In the genomic region with DNA sequence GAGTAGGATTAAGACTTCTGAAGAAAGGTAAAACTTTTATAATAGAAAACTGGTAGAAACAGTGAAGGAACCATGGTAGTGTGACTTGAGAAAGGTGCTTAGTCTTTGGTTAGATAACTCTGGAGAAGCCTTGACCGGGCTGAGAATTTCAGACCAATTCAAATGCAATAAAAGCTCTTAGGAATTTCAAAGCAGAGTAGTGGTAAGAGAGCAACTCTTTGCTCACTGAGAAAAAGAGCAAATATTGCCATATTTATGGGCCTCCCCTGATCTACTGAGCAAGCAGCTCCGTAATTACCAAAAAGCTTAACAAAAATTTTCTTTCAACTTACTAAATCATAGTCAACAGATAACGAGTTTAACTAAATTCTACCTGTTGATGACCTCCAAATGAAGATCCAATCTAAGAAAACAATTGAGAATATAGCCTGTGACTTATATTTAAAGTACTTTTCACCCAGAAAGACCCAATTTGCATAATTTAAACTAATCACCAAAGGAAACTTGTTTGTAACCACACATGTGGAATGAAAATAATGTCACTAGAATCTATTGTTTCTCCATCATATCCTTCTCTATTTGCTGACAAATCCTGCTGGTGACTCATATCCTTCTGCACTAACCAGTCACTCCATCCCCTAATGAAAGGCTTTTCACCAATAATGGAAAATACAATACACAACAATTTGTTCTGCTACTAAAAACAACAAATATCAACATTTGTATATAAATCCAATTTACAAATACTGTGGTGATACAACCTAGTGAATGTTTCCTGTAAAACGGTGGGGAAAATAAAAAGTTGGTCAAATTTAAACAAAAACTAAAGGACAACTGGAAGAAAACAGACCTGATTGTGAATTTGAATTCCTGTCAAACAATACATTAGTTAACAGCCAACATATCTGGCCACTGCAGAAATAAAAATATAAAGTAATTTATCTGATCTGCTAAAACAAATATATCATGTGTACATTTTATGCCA, we compare ENCODE assay signal across 8 cellular contexts. TPM values are rescaled to one million over a fixed set of nuclear protein-coding genes. Genes with fewer than 3 reads are reported as not detected.
DNase-seq lines count a peak whose midpoint lies in the region; ATAC-seq and TF ChIP-seq lines count a peak whose summit lies in the region.

No MANE protein-coding gene starts in this region.

- H3K9me3 ChIP-seq in H9 (ENCODE audit: control insufficient read depth, low read depth, low read length) (no peaks in the 10 kb centered on the region), endodermal cell (ENCODE audit: control insufficient read depth, low read length) (no peaks in the 10 kb centered on the region)

- H4K8ac ChIP-seq in H9 (replicated peaks; ENCODE audit: insufficient read length, low read depth, low read length): no peak overlapping the region

- no peak overlapping the region for H2BK15ac ChIP-seq in H9 (ENCODE audit: low read depth, low read length)

- no peak overlapping the region for H2AFZ ChIP-seq in H9 (ENCODE audit: low read length)

- H2AK5ac ChIP-seq in H9 (ENCODE audit: insufficient read length, low read length): no peak overlapping the region

- H3K27ac ChIP-seq in H9 (ENCODE audit: insufficient read length, low read depth, low read length): no peak overlapping the region
- H3K27ac ChIP-seq in RWPE1: no peak overlapping the region
- no peak overlapping the region for H3K27ac ChIP-seq in endodermal cell (ENCODE audit: low read depth, low read length)

- peak overlapping the region; percentile 29 for H3K4me2 ChIP-seq in H9 (ENCODE audit: insufficient read depth, insufficient read length, low read length)

- no peak overlapping the region for H2BK5ac ChIP-seq in H9 (ENCODE audit: insufficient read length, low read length)

- H3K4me3 Mint-ChIP-seq in H9 (peak overlapping the region; percentile 3 to 17; a peak in 3 of 5 replicates), endodermal cell (peak overlapping the region; percentile 11), progenitor cell of endocrine pancreas (ENCODE audit: low read depth) (no peak overlapping the region)

- H3K27ac Mint-ChIP-seq in H9: peak overlapping the region in 2 of 3 experiments; percentile 58 to 63; a peak in 3 of 7 replicates
- H3K27ac Mint-ChIP-seq in endodermal cell: peak overlapping the region; percentile 88
- peak overlapping the region; percentile 63 for H3K27ac Mint-ChIP-seq in progenitor cell of endocrine pancreas

- no peak overlapping the region for H3K18ac ChIP-seq in H9 (ENCODE audit: insufficient read length, low read depth, low read length)

- TF ChIP-seq CTCF in H9 (conservative IDR thresholded peaks at IDR 0.05): no peak
- TF ChIP-seq CTCF in RWPE1 (conservative IDR thresholded peaks at IDR 0.05; ENCODE audit: low read depth): no peak
- TF ChIP-seq CTCF in endodermal cell (conservative IDR thresholded peaks at IDR 0.05): no peak
- TF ChIP-seq CTCF in progenitor cell of endocrine pancreas (IDR thresholded peaks at IDR 0.05; ENCODE audit: unreplicated experiment): no peak
- no peak for TF ChIP-seq CTCF in GM13977 (IDR thresholded peaks at IDR 0.05; ENCODE audit: extremely low read depth, insufficient read depth, missing control alignments)

- peaks cover 0 to 9% (median 2%) of the 10 kb centered on the region in 3 experiments; a peak in 2 of 7 replicates for H3K36me3 Mint-ChIP-seq in H9 (ENCODE audit: insufficient read depth in 1 of 3, low read depth in 3 of 3)
- no peaks in the 10 kb centered on the region for H3K36me3 Mint-ChIP-seq in endodermal cell (ENCODE audit: low read depth)
- no peaks in the 10 kb centered on the region for H3K36me3 Mint-ChIP-seq in progenitor cell of endocrine pancreas (ENCODE audit: insufficient read depth)

- no peak overlapping the region for H3T11ph ChIP-seq in H9 (ENCODE audit: low read length)

- H4K91ac ChIP-seq in H9 (ENCODE audit: insufficient read length, low read depth, low read length): no peak overlapping the region

- H3K27me3 Mint-ChIP-seq in H9 (ENCODE audit: low read depth) (no peaks in the 10 kb centered on the region), endodermal cell (ENCODE audit: insufficient read depth) (no peaks in the 10 kb centered on the region), progenitor cell of endocrine pancreas (no peaks in the 10 kb centered on the region)

- in situ Hi-C loops in GM13977 (cut with MboI; ENCODE audit: low pct_unique_long_range_greater_than_20kb, low sequenced_read_pairs, unreplicated experiment): no loop called here

- no peak overlapping the region for H2BK120ac ChIP-seq in H9 (ENCODE audit: low read depth, low read length, poor library complexity, severe bottlenecking)

- no peaks in the 10 kb centered on the region for H3K23me2 ChIP-seq in H9 (ENCODE audit: insufficient read length, low read depth, low read length, poor library complexity, severe bottlenecking)

- no peak overlapping the region for H2BK12ac ChIP-seq in H9 (ENCODE audit: insufficient read length, low read depth, low read length)

- CTCF ChIA-PET in RWPE1 (lab: Yijun Ruan, JAX): interaction anchor here (0.5 to 0.6 kb wide), 2 partner anchors 98 to 107 kb away, joined by 3 read pairs; no protein-coding TSS in a partner anchor

- no peak overlapping the region for H2BK20ac ChIP-seq in H9 (ENCODE audit: low read depth, low read length, poor library complexity, severe bottlenecking)

- H3K79me1 ChIP-seq in H9 (ENCODE audit: insufficient read depth, low read depth, low read length, poor library complexity, severe bottlenecking): no peaks in the 10 kb centered on the region

- no CpG with 5 or more reads among the region's 4 CpGs for WGBS in H9 (ENCODE audit: extremely low coverage, insufficient read length, low lambda C conversion rate)
- WGBS in endodermal cell (ENCODE audit: insufficient coverage in 1 of 2, insufficient read length in 1 of 2), 2 experiments: 32 to 38% methylated on average over 1 to 4 of the region's 4 CpGs

- H3K9ac ChIP-seq in H9 (ENCODE audit: extremely low read depth, insufficient read length, low read length) (no peak overlapping the region), endodermal cell (ENCODE audit: extremely low read depth, low read length, poor library complexity, severe bottlenecking) (no peak overlapping the region)

- H3K4me1 Mint-ChIP-seq in H9 (peaks cover 64 to 74% of the 10 kb centered on the region in 2 experiments), endodermal cell (peaks cover 63% of the 10 kb centered on the region), progenitor cell of endocrine pancreas (ENCODE audit: low read depth) (peaks cover 68% of the 10 kb centered on the region)

- no peak overlapping the region for H3K4ac ChIP-seq in H9 (ENCODE audit: low read depth, low read length)

- DNase-seq in H9 (no peak), RWPE1 (ENCODE audit: low spot score) (peak; percentile 56), endodermal cell (no peak), progenitor cell of endocrine pancreas (ENCODE audit: low spot score, unreplicated experiment) (no peak), GM13977 (ENCODE audit: low spot score) (no peak), NCI-H1436 (lab: John Stamatoyannopoulos, UW) (no peak)
- DNase-seq in activated CD4-positive, CD25-positive, alpha-beta regulatory T cell treated with anti-CD3 and anti-CD28 coated beads, Interleukin-2, amount 50 U/mL, for 72 hours: no peak

- H4K20me1 ChIP-seq in H9 (ENCODE audit: control insufficient read depth, insufficient read depth, insufficient read length): no peaks in the 10 kb centered on the region

- no peak for ATAC-seq in GM21825 (IDR thresholded peaks at IDR 0.05; ENCODE audit: unreplicated experiment)

- H3K56ac ChIP-seq in H9 (ENCODE audit: insufficient read length, low read depth, low read length): no peak overlapping the region

- H4K5ac ChIP-seq in H9 (ENCODE audit: insufficient read length, low read depth, low read length): no peak overlapping the region

- H3K14ac ChIP-seq in H9 (ENCODE audit: insufficient read depth, low read length): no peak overlapping the region

- H3K4me1 ChIP-seq in H9 (ENCODE audit: insufficient read depth, low read length) (peaks cover 5% of the 10 kb centered on the region; the same call in 1 of the 2 replicates), endodermal cell (ENCODE audit: control insufficient read depth, insufficient read depth, low read length) (peaks cover 17% of the 10 kb centered on the region)

- H3K4me3 ChIP-seq in endodermal cell (ENCODE audit: low read length): peak overlapping the region; percentile 53

- H3K27me3 ChIP-seq in H9 (ENCODE audit: insufficient read depth, low read length): no peaks in the 10 kb centered on the region
- no peaks in the 10 kb centered on the region for H3K27me3 ChIP-seq in endodermal cell (ENCODE audit: control insufficient read depth, insufficient read depth, low read length, poor library complexity, severe bottlenecking)

- H3K23ac ChIP-seq in H9 (ENCODE audit: insufficient read length, low read depth, low read length): no peak overlapping the region

- POLR2A ChIA-PET in RWPE1 (lab: Yijun Ruan, JAX; ENCODE audit: low non-redundant PET): no interaction called here

- H3K36me3 ChIP-seq in endodermal cell (ENCODE audit: control insufficient read depth, insufficient read depth, low read length): peaks cover 9% of the 10 kb centered on the region

- peaks cover 59% of the 10 kb centered on the region for H3K79me2 ChIP-seq in H9 (ENCODE audit: insufficient read depth, low read length)

- no peaks in the 10 kb centered on the region for H3K9me3 Mint-ChIP-seq in H9
- no peaks in the 10 kb centered on the region for H3K9me3 Mint-ChIP-seq in endodermal cell
- H3K9me3 Mint-ChIP-seq in progenitor cell of endocrine pancreas (ENCODE audit: low read depth): no peaks in the 10 kb centered on the region

RNA-seq across cellular contexts. Expression of a gene that starts 6.6 kb away (rescaled TPM):
- total RNA-seq in H9 (2021): 191 and 192 TPM in 2 replicates
- 100 to 1,000 TPM; 211 TPM for total RNA-seq in endodermal cell
- 159 TPM for polyA plus RNA-seq in endodermal cell (2013, experiment 1 of 2)
- polyA plus RNA-seq in endodermal cell (2013, experiment 2 of 2): 160 TPM
- 157 and 161 TPM in 2 replicates for total RNA-seq in progenitor cell of endocrine pancreas
